ENCODE assay signal across 8 cellular contexts in the genomic region with DNA sequence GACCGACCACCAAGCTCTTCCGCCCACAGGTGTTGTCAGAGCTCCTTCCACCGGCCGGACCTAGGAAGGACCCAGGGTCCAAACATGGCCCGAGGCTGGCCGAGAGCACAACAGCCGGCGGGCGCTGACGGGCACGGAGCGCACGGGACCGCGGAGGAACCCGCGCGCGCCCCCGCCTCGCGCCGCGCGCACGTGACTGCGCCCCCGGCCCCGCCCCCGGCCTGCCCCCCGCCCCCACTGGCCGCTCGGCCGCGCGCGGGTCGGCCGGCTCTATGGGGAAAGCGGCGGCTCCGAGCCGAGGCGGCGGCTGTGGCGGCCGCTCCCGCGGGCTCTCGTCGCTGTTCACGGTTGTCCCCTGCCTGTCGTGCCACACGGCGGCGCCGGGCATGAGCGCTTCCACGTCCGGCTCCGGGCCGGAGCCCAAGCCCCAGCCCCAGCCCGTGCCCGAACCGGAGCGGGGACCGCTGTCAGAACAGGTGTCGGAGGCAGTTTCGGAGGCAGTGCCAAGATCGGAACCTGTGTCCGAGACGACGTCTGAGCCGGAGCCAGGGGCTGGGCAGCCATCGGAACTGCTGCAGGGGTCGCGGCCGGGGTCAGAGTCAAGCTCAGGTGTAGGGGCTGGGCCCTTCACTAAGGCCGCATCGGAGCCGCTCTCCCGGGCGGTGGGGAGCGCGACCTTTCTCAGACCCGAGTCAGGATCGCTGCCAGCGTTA. TPM values are rescaled to one million over a fixed set of nuclear protein-coding genes. Genes with fewer than 3 reads are reported as not detected.
A peak's percentile ranks its signal among the peaks of the same experiment; 100 is the strongest.
DNase-seq lines count a peak whose midpoint lies in the region; ATAC-seq and TF ChIP-seq lines count a peak whose summit lies in the region.

A gene with protein sequence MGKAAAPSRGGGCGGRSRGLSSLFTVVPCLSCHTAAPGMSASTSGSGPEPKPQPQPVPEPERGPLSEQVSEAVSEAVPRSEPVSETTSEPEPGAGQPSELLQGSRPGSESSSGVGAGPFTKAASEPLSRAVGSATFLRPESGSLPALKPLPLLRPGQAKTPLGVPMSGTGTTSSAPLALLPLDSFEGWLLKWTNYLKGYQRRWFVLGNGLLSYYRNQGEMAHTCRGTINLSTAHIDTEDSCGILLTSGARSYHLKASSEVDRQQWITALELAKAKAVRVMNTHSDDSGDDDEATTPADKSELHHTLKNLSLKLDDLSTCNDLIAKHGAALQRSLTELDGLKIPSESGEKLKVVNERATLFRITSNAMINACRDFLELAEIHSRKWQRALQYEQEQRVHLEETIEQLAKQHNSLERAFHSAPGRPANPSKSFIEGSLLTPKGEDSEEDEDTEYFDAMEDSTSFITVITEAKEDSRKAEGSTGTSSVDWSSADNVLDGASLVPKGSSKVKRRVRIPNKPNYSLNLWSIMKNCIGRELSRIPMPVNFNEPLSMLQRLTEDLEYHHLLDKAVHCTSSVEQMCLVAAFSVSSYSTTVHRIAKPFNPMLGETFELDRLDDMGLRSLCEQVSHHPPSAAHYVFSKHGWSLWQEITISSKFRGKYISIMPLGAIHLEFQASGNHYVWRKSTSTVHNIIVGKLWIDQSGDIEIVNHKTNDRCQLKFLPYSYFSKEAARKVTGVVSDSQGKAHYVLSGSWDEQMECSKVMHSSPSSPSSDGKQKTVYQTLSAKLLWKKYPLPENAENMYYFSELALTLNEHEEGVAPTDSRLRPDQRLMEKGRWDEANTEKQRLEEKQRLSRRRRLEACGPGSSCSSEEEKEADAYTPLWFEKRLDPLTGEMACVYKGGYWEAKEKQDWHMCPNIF (plus strand): TSS at position 237 of the 713 bp plus-strand sequence. CDS start 36 bp downstream, at position 273.

- H3K9me3 ChIP-seq in MM.1S (replicated peaks; ENCODE audit: insufficient read depth, low read length) (no peaks in the 10 kb centered on the region), esophagus (ENCODE audit: control insufficient read depth in 2 of 2, insufficient read depth in 1 of 2, low read depth in 1 of 2, low read length in 1 of 2) (no peaks in the 10 kb centered on the region), mucosa of rectum (ENCODE audit: control insufficient read depth in 2 of 2, low read length in 2 of 2) (no peaks in the 10 kb centered on the region), SJCRH30 (replicated peaks) (no peaks in the 10 kb centered on the region)

- H4K20me1 ChIP-seq in MM.1S (ENCODE audit: insufficient read depth, low read length) = no peaks in the 10 kb centered on the region

- no peaks in the 10 kb centered on the region for H3K79me2 ChIP-seq in MM.1S (ENCODE audit: low read length)

- TF ChIP-seq CTCF in MM.1S (IDR thresholded peaks at IDR 0.05; ENCODE audit: low read length) = no peak

- H3K9me2 ChIP-seq in MM.1S (replicated peaks; ENCODE audit: insufficient read depth, low read length) = no peaks in the 10 kb centered on the region

- peak within 1 kb of the TSS; percentile 85 for H2AFZ ChIP-seq in MM.1S (ENCODE audit: low read length)

- H3K27ac ChIP-seq in MM.1S (ENCODE audit: low read length) (peak within 1 kb of the TSS; percentile 25; the same call in 1 of the 2 replicates), esophagus (ENCODE audit: low read depth in 2 of 2, low read length in 1 of 2) (peak within 1 kb of the TSS in 1 of 2 donors; percentile 7), mucosa of rectum (ENCODE audit: low read depth in 2 of 2, low read length in 2 of 2) (peak within 1 kb of the TSS; percentile 74 to 85), temporal lobe (ENCODE audit: low read depth, low read length) (peak within 1 kb of the TSS; percentile 95), SJCRH30 (no peak within 1 kb of the TSS)

- H3K9ac ChIP-seq in MM.1S (ENCODE audit: low read length) = peak within 1 kb of the TSS; percentile 49; the same call in 1 of the 2 replicates
- peak within 1 kb of the TSS; percentile 74 to 81 for H3K9ac ChIP-seq in mucosa of rectum (ENCODE audit: low read depth in 1 of 2, low read length in 2 of 2)

- H3K4me1 ChIP-seq in MM.1S (ENCODE audit: low read length) (no peaks in the 10 kb centered on the region), esophagus (ENCODE audit: control insufficient read depth in 2 of 2, insufficient read depth in 2 of 2, low read length in 1 of 2) (peaks cover 2 to 11% of the 10 kb centered on the region in 2 donors), mucosa of rectum (ENCODE audit: control insufficient read depth in 2 of 2, insufficient read depth in 2 of 2, low read length in 2 of 2) (peaks cover 6 to 12% of the 10 kb centered on the region in 2 donors), SJCRH30 (no peaks in the 10 kb centered on the region)

- H3F3A ChIP-seq in MM.1S (ENCODE audit: insufficient read depth, low read length) = no peaks in the 10 kb centered on the region

- H3K27me3 ChIP-seq in MM.1S (replicated peaks; ENCODE audit: insufficient read depth, low read length) (no peaks in the 10 kb centered on the region), esophagus (ENCODE audit: control insufficient read depth in 1 of 2, insufficient read depth in 2 of 2, low read length in 2 of 2) (no peaks in the 10 kb centered on the region), mucosa of rectum (ENCODE audit: control insufficient read depth in 2 of 2, insufficient read depth in 2 of 2, low read length in 2 of 2) (no peaks in the 10 kb centered on the region), SJCRH30 (no peaks in the 10 kb centered on the region)

- WGBS in esophagus, 2 donors = 4 to 7% methylated on average over 44 to 88 of the region's 88 CpGs

- ATAC-seq in GM18870 (IDR thresholded peaks at IDR 0.05; ENCODE audit: unreplicated experiment) = no peak

- DNase-seq in ELR (ENCODE audit: low read depth) (peak; percentile 39), MM.1S (peak; percentile 34), activated T-cell treated with anti-CD3 and anti-CD28 coated beads for 48 hours (ENCODE audit: low read depth) (peak; percentile 21), SJCRH30 (no peak)

- H3K36me3 ChIP-seq in MM.1S (replicated peaks; ENCODE audit: insufficient read depth, low read length) (no peaks in the 10 kb centered on the region), esophagus (ENCODE audit: control insufficient read depth in 2 of 2, insufficient read depth in 2 of 2, low read length in 1 of 2) (no peaks in the 10 kb centered on the region), mucosa of rectum (ENCODE audit: control insufficient read depth in 2 of 2, insufficient read depth in 2 of 2, low read length in 2 of 2) (no peaks in the 10 kb centered on the region), SJCRH30 (no peaks in the 10 kb centered on the region)

- H3K4me3 ChIP-seq in MM.1S (ENCODE audit: low read length) (peak within 1 kb of the TSS; percentile 76), esophagus (ENCODE audit: low read depth in 1 of 2, low read length in 2 of 2) (peak within 1 kb of the TSS; percentile 49 to 56), mucosa of rectum (ENCODE audit: low read length in 2 of 2) (peak within 1 kb of the TSS; percentile 75 to 78), SJCRH30 (no peak within 1 kb of the TSS)

- H3K4me2 ChIP-seq in MM.1S (ENCODE audit: low read depth, low read length) = peak within 1 kb of the TSS; percentile 73

RNA-seq across cellular contexts. Expression of the gene that starts here (rescaled TPM):
- polyA plus RNA-seq in esophagus = 1 to 10 TPM; 2.5 to 2.7 TPM
- total RNA-seq in temporal lobe = 15.0 TPM
- not detected in 2 replicates for total RNA-seq in SJCRH30 (2014; rRNA removed; shearing (Covaris generic))

Comparison
In these comparisons a context has a peak if more than half of its experiments do, and no peak if none do; other contexts are left out.
1. RNA of the gene that starts here (total RNA-seq): 15.0 TPM in temporal lobe (single experiment); not detected in SJCRH30; every median in the first group is over 10 times any median in the second.
2. DNase-seq: peak in ELR (single experiment), MM.1S (single experiment) and activated T-cell treated with anti-CD3 and anti-CD28 coated beads for 48 hours (single experiment); none in SJCRH30 (0 of 2).